In genomic region chr9:119556129-119556875, GRCh38 we compare ENCODE assay signal across 8 cellular contexts.
DNase-seq lines count a peak whose midpoint lies in the region; ATAC-seq, FAIRE-seq and TF ChIP-seq lines count a peak whose summit lies in the region.

No MANE protein-coding gene starts in this region.

- no peaks in the 10 kb centered on the region for H3K9me3 ChIP-seq in thyroid gland

- H3K4me3 Mint-ChIP-seq in activated T-cell treated with anti-CD3 and anti-CD28 coated beads, Interleukin-2, amount 50 U/mL, for 72 hours = peak overlapping the region; percentile 15
- peak overlapping the region; percentile 80 for H3K4me3 Mint-ChIP-seq in neural crest cell

- TF ChIP-seq POLR2A in thyroid gland (IDR thresholded peaks at IDR 0.05) = no peak

- H3K4me1 Mint-ChIP-seq in activated T-cell treated with anti-CD3 and anti-CD28 coated beads, Interleukin-2, amount 50 U/mL, for 72 hours (ENCODE audit: low read depth) = no peaks in the 10 kb centered on the region
- H3K4me1 Mint-ChIP-seq in neural crest cell = peaks cover 8% of the 10 kb centered on the region

- H3K36me3 ChIP-seq in thyroid gland = no peaks in the 10 kb centered on the region

- peaks cover 0 to 11% of the 10 kb centered on the region in 2 donors for H3K4me1 ChIP-seq in thyroid gland

- peak overlapping the region in 1 of 3 donors; percentile 10 for H3K4me3 ChIP-seq in thyroid gland (replicated peaks in 1 of 3)

- no peak overlapping the region for H3K27ac Mint-ChIP-seq in activated T-cell treated with anti-CD3 and anti-CD28 coated beads, Interleukin-2, amount 50 U/mL, for 72 hours
- no peak overlapping the region for H3K27ac Mint-ChIP-seq in neural crest cell (ENCODE audit: unreplicated experiment)

- WGBS in thyroid gland, 2 donors = 11% methylated on average over 25 to 29 of the region's 31 CpGs

- ATAC-seq in GM21360 (IDR thresholded peaks at IDR 0.05; ENCODE audit: unreplicated experiment) = peak; percentile 99
- peak; percentile 48 to 54 for ATAC-seq in activated T-cell treated with anti-CD3 and anti-CD28 coated beads, Interleukin-2, amount 50 U/mL, for 72 hours (replicated peaks in 1 of 2)

- H3K27ac ChIP-seq in thyroid gland = peak overlapping the region in 1 of 3 donors; percentile 35

- intact Hi-C loops in thyroid gland (cut with DNase I) = loop anchor here (5.0 to 10.0 kb wide), 2 partner anchors 411 to 978 kb away; no protein-coding TSS in a partner anchor

- TF ChIP-seq CTCF in neural crest cell (conservative IDR thresholded peaks at IDR 0.05) = peak; percentile 98
- TF ChIP-seq CTCF in thyroid gland (IDR thresholded peaks at IDR 0.05) = peak; percentile 85 to 96 (median 89)

- no peaks in the 10 kb centered on the region for H3K9me3 Mint-ChIP-seq in activated T-cell treated with anti-CD3 and anti-CD28 coated beads, Interleukin-2, amount 50 U/mL, for 72 hours
- H3K9me3 Mint-ChIP-seq in neural crest cell = no peaks in the 10 kb centered on the region

- no peaks in the 10 kb centered on the region for H3K36me3 Mint-ChIP-seq in activated T-cell treated with anti-CD3 and anti-CD28 coated beads, Interleukin-2, amount 50 U/mL, for 72 hours (ENCODE audit: insufficient read depth in 2 of 2)
- H3K36me3 Mint-ChIP-seq in neural crest cell (ENCODE audit: low read depth) = no peaks in the 10 kb centered on the region

- no peak for FAIRE-seq in frontal cortex (lab: Jason Lieb, UNC)

- H3K27me3 ChIP-seq in thyroid gland = no peaks in the 10 kb centered on the region

- peak; percentile 76 for DNase-seq in DMS153 (lab: John Stamatoyannopoulos, UW)
- peak; percentile 56 for DNase-seq in HK-2 (ENCODE audit: unreplicated experiment)
- DNase-seq in NCI-H82 treated with DMSO at 0.1 percent for 48 hours (lab: John Stamatoyannopoulos, UW; ENCODE audit: unreplicated experiment) = peak; percentile 32
- peak; percentile 44 to 61 for DNase-seq in activated T-cell treated with anti-CD3 and anti-CD28 coated beads, Interleukin-2, amount 50 U/mL, for 72 hours
- peak; percentile 6 to 60 for DNase-seq in frontal cortex (ENCODE audit: low spot score in 2 of 2)
- DNase-seq in neural crest cell (ENCODE audit: low read depth, low spot score) = peak; percentile 83
- peak; percentile 72 to 80 for DNase-seq in thyroid gland

- peaks cover 21% of the 10 kb centered on the region for H3K27me3 Mint-ChIP-seq in activated T-cell treated with anti-CD3 and anti-CD28 coated beads, Interleukin-2, amount 50 U/mL, for 72 hours (ENCODE audit: low read depth)
- H3K27me3 Mint-ChIP-seq in neural crest cell (ENCODE audit: low read depth) = peaks cover 25% of the 10 kb centered on the region

Comparison
In these comparisons a context has a peak if more than half of its experiments do, and no peak if none do; other contexts are left out.
1. DNase-seq: peak in every context shown above with its lines; median percentile 83 in neural crest cell; 76 in DMS153; 76 in thyroid gland; 56 in HK-2; 52 in activated T-cell treated with anti-CD3 and anti-CD28 coated beads, Interleukin-2, amount 50 U/mL, for 72 hours; 33 in frontal cortex; 32 in NCI-H82 treated with DMSO at 0.1 percent for 48 hours.